In the genomic region with DNA sequence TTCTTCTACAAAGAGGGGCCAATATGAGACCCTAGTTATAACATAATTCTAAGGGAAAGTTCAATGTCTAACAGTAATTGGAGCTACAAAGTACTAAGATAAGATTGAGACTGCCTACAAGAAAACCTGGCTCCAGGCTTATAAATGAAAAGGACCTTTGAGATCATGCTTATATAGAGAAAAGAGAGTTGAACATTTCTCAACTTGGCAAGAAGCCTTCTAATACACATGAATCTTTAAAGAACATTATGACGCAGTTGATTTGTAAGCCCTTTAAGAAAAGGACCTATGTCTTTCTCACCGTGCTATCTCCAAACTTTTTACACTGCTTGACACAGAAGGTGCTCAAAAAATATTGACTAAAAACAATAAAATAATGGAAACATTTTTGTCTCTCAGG, we compare ENCODE assay signal across 28 cellular contexts.
"Had no signal": no experiment of that assay in that cellular context is flagged by ENCODE, and none has a peak within 500 bp of the region (broad histone marks: within the 10 kb centered on the region; RNA-seq: fewer than 3 reads in every experiment).

No MANE protein-coding gene starts in this region.

- ATAC-seq: activated naive CD4-positive, alpha-beta T cell treated with anti-CD3 and anti-CD28 coated beads, Interleukin-2, amount 50 U/mL, for 72 hours; activated T-cell treated with anti-CD3 and anti-CD28 coated beads, Interleukin-2, amount 50 U/mL, for 72 hours; gastroesophageal sphincter; T-helper 17 cell; WTC11 had no signal

- H3K36me3 Mint-ChIP-seq: activated naive CD4-positive, alpha-beta T cell treated with anti-CD3 and anti-CD28 coated beads, Interleukin-2, amount 10 ng/mL, durations not matched to agents 7 days and 5 days; brain; WTC11 had no signal

- H3K4me1 Mint-ChIP-seq: activated CD4-positive, alpha-beta memory T cell treated with anti-CD3 and anti-CD28 coated beads, Interleukin-2, amount 10 ng/mL, durations not matched to agents 7 days and 5 days; activated CD4-positive, alpha-beta T cell treated with anti-CD3 and anti-CD28 coated beads, Interleukin-2, amount 10 ng/mL, durations not matched to agents 7 days and 5 days; activated naive CD4-positive, alpha-beta T cell treated with anti-CD3 and anti-CD28 coated beads, Interleukin-2, amount 10 ng/mL, durations not matched to agents 7 days and 5 days; activated naive CD8-positive, alpha-beta T cell treated with anti-CD3 and anti-CD28 coated beads, Interleukin-2, amount 10 ng/mL, durations not matched to agents 7 days and 5 days; central memory CD8-positive, alpha-beta T cell; WTC11 had no signal

- H3K4me3 ChIP-seq: ascending aorta, breast epithelium, colonic mucosa, esophagus squamous epithelium, gastroesophageal sphincter had no signal

- DNase-seq: activated CD4-positive, alpha-beta memory T cell treated with anti-CD3 and anti-CD28 coated beads, Interleukin-2, amount 10 ng/mL, durations not matched to agents 7 days and 5 days; activated CD4-positive, alpha-beta T cell treated with anti-CD3 and anti-CD28 coated beads for 1 hour; activated CD4-positive, alpha-beta T cell treated with anti-CD3 and anti-CD28 coated beads for 4 hours; activated CD4-positive, alpha-beta T cell treated with anti-CD3 and anti-CD28 coated beads, Interleukin-2, amount 10 ng/mL, durations not matched to agents 7 days and 5 days; activated CD4-positive, alpha-beta T cell treated with anti-CD3 and anti-CD28 coated beads, Interleukin-2, amount 50 U/mL, for 4 hours; activated CD8-positive, alpha-beta memory T cell treated with anti-CD3 and anti-CD28 coated beads, Interleukin-2, amount 50 U/mL, for 48 hours; activated gamma-delta T cell; activated naive CD4-positive, alpha-beta T cell; activated naive CD4-positive, alpha-beta T cell treated with anti-CD3 and anti-CD28 coated beads, Interleukin-2, amount 10 ng/mL, durations not matched to agents 7 days and 5 days; activated naive CD8-positive, alpha-beta T cell treated with anti-CD3 and anti-CD28 coated beads, Interleukin-2, amount 10 ng/mL, durations not matched to agents 7 days and 5 days; activated T-cell treated with anti-CD3 and anti-CD28 coated beads for 4 hours; activated T-cell treated with anti-CD3 and anti-CD28 coated beads, Interleukin-2, amount 50 U/mL, for 24 hours; activated T-cell treated with anti-CD3 and anti-CD28 coated beads, Interleukin-2, amount 50 U/mL, for 72 hours; colonic mucosa; effector CD8-positive, alpha-beta T cell; esophagus squamous epithelium; foreskin melanocyte; T-helper 1 cell; T-helper 17 cell; T1000 had no signal

- H3K27ac Mint-ChIP-seq: activated CD4-positive, alpha-beta memory T cell treated with anti-CD3 and anti-CD28 coated beads, Interleukin-2, amount 10 ng/mL, durations not matched to agents 7 days and 5 days; activated CD4-positive, alpha-beta T cell treated with anti-CD3 and anti-CD28 coated beads, Interleukin-2, amount 10 ng/mL, durations not matched to agents 7 days and 5 days; activated naive CD4-positive, alpha-beta T cell treated with anti-CD3 and anti-CD28 coated beads, Interleukin-2, amount 10 ng/mL, durations not matched to agents 7 days and 5 days; activated naive CD4-positive, alpha-beta T cell treated with anti-CD3 and anti-CD28 coated beads, Interleukin-2, amount 50 U/mL, for 72 hours; activated naive CD8-positive, alpha-beta T cell treated with anti-CD3 and anti-CD28 coated beads, Interleukin-2, amount 10 ng/mL, durations not matched to agents 7 days and 5 days; activated T-cell treated with anti-CD3 and anti-CD28 coated beads, Interleukin-2, amount 50 U/mL, for 24 hours; activated T-cell treated with anti-CD3 and anti-CD28 coated beads, Interleukin-2, amount 50 U/mL, for 72 hours; brain; T-helper 17 cell; T-helper 2 cell treated with Interferon-gamma antibody and Interleukin-4, amounts not matched to agents 5 μg/mL and 100 μg/mL, for 36 hours; WTC11 had no signal

- H3K4me3 Mint-ChIP-seq: activated CD4-positive, alpha-beta memory T cell treated with anti-CD3 and anti-CD28 coated beads, Interleukin-2, amount 10 ng/mL, durations not matched to agents 7 days and 5 days; activated CD4-positive, alpha-beta T cell treated with anti-CD3 and anti-CD28 coated beads, Interleukin-2, amount 10 ng/mL, durations not matched to agents 7 days and 5 days; activated naive CD4-positive, alpha-beta T cell treated with anti-CD3 and anti-CD28 coated beads, Interleukin-2, amount 10 ng/mL, durations not matched to agents 7 days and 5 days; activated naive CD8-positive, alpha-beta T cell treated with anti-CD3 and anti-CD28 coated beads, Interleukin-2, amount 10 ng/mL, durations not matched to agents 7 days and 5 days; activated T-cell treated with anti-CD3 and anti-CD28 coated beads, Interleukin-2, amount 50 U/mL, for 24 hours; activated T-cell treated with anti-CD3 and anti-CD28 coated beads, Interleukin-2, amount 50 U/mL, for 72 hours; brain; central memory CD8-positive, alpha-beta T cell; T-helper 17 cell; T-helper 2 cell treated with Interferon-gamma antibody and Interleukin-4, amounts not matched to agents 5 μg/mL and 100 μg/mL, for 36 hours; WTC11 had no signal

- H3K27me3 Mint-ChIP-seq: activated CD4-positive, alpha-beta memory T cell treated with anti-CD3 and anti-CD28 coated beads, Interleukin-2, amount 10 ng/mL, durations not matched to agents 7 days and 5 days; activated CD4-positive, alpha-beta T cell treated with anti-CD3 and anti-CD28 coated beads, Interleukin-2, amount 10 ng/mL, durations not matched to agents 7 days and 5 days; activated naive CD4-positive, alpha-beta T cell treated with anti-CD3 and anti-CD28 coated beads, Interleukin-2, amount 10 ng/mL, durations not matched to agents 7 days and 5 days; activated naive CD8-positive, alpha-beta T cell treated with anti-CD3 and anti-CD28 coated beads, Interleukin-2, amount 10 ng/mL, durations not matched to agents 7 days and 5 days; activated T-cell treated with anti-CD3 and anti-CD28 coated beads, Interleukin-2, amount 50 U/mL, for 24 hours; brain; central memory CD8-positive, alpha-beta T cell; T-helper 17 cell had no signal
